ENCODE assay signal across 20 cellular contexts in the genomic region with DNA sequence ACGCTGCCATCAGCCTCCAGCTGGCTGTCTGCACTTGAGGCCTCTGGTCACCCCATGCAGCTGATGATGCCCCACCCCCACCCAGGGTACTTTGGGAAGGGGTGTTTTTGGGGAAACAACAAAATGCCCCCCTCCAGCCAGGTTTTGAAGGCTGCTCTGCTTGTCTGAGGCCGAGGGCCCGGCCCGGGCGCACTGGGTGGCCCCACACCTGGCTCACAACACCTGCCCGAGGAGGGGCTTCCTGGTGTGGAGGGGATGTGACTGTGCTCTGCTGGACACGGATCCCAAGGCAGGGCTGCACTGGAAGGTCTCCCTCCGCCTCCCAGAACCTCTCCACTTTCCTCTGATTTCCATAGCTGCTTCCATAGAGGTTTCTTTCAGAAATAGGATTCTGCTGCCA.
A peak's percentile ranks its signal among the peaks of the same experiment; 100 is the strongest.
DNase-seq lines count a peak whose midpoint lies in the region; FAIRE-seq and TF ChIP-seq lines count a peak whose summit lies in the region.
"Had no signal": no experiment of that assay in that cellular context is flagged by ENCODE, and none has a peak within 500 bp of the region (broad histone marks: within the 10 kb centered on the region; RNA-seq: fewer than 3 reads in every experiment).

No MANE protein-coding gene starts in this region.

- POLR2A ChIA-PET in activated CD4-positive, alpha-beta T cell treated with anti-CD3 and anti-CD28 coated beads, Interleukin-2, amount 10 ng/mL, durations not matched to agents 7 days and 5 days (lab: Charles Lee), result no interaction called here

- TF ChIP-seq CTCF in kidney (IDR thresholded peaks at IDR 0.05; ENCODE audit: borderline replicate concordance, extremely low read depth, insufficient read depth) (no peak), breast epithelium (IDR thresholded peaks at IDR 0.05) (no peak)

- H3K4me3 Mint-ChIP-seq in activated CD4-positive, alpha-beta T cell treated with anti-CD3 and anti-CD28 coated beads, Interleukin-2, amount 10 ng/mL, durations not matched to agents 7 days and 5 days, result no peak overlapping the region
- H3K4me3 Mint-ChIP-seq: CD8-positive, alpha-beta T cell; GM23338; HFFc6 had no signal

- peak overlapping the region in 4 of 11 experiments; percentile 11 to 69 (median 40); a peak in 1 of 22 replicates for H3K9ac ChIP-seq in BLaER1 treated with 17β-estradiol and CSF1 and Interleukin-3, amounts not matched to agents 10 nM and 100 nM
- no peak overlapping the region for H3K9ac ChIP-seq in kidney (ENCODE audit: low read length in 2 of 2)

- H3K27ac Mint-ChIP-seq in activated CD4-positive, alpha-beta T cell treated with anti-CD3 and anti-CD28 coated beads, Interleukin-2, amount 10 ng/mL, durations not matched to agents 7 days and 5 days, result peak overlapping the region; percentile 62
- H3K27ac Mint-ChIP-seq: CD8-positive, alpha-beta T cell; GM23338; HFFc6 had no signal

- H3K4me1 Mint-ChIP-seq in activated CD4-positive, alpha-beta T cell treated with anti-CD3 and anti-CD28 coated beads, Interleukin-2, amount 10 ng/mL, durations not matched to agents 7 days and 5 days, result peaks cover 33% of the 10 kb centered on the region

- H3K4me1 ChIP-seq in BLaER1 treated with 17β-estradiol and CSF1 and Interleukin-3, amounts not matched to agents 10 nM and 100 nM, result peaks cover 50 to 100% (median 96%) of the 10 kb centered on the region in 10 experiments
- H3K4me1 ChIP-seq in kidney (ENCODE audit: control insufficient read depth in 1 of 2, insufficient read depth in 1 of 2, low read depth in 1 of 2, low read length in 2 of 2) (no peaks in the 10 kb centered on the region), breast epithelium (no peaks in the 10 kb centered on the region)

- H3K9me3 Mint-ChIP-seq in activated CD4-positive, alpha-beta T cell treated with anti-CD3 and anti-CD28 coated beads, Interleukin-2, amount 10 ng/mL, durations not matched to agents 7 days and 5 days, result no peaks in the 10 kb centered on the region
- H3K9me3 Mint-ChIP-seq: CD8-positive, alpha-beta T cell; GM23338; HFFc6; IgD-negative memory B cell had no signal

- peak overlapping the region in 5 of 11 experiments; percentile 66 to 82 (median 79); a peak in 7 of 22 replicates for H3K27ac ChIP-seq in BLaER1 treated with 17β-estradiol and CSF1 and Interleukin-3, amounts not matched to agents 10 nM and 100 nM
- H3K27ac ChIP-seq in kidney (ENCODE audit: low read depth in 2 of 2, low read length in 2 of 2) (no peak overlapping the region), breast epithelium (no peak overlapping the region)
- H3K27ac ChIP-seq: A549 had no signal

- intact Hi-C loops in kidney (cut with DNase I), result no loop called here
- intact Hi-C loops in breast epithelium (cut with DNase I; ENCODE audit: low total_unique reads), result no loop called here

- H3K36me3 ChIP-seq in BLaER1 treated with 17β-estradiol and CSF1 and Interleukin-3, amounts not matched to agents 10 nM and 100 nM, result no peaks in the 10 kb centered on the region
- H3K36me3 ChIP-seq in kidney (ENCODE audit: control insufficient read depth in 1 of 2, insufficient read depth in 2 of 2, low read length in 2 of 2), result no peaks in the 10 kb centered on the region
- H3K36me3 ChIP-seq in breast epithelium, result no peaks in the 10 kb centered on the region

- peaks cover 0 to 8% (median 0%) of the 10 kb centered on the region in 11 experiments; a peak in 1 of 22 replicates for H4K20me1 ChIP-seq in BLaER1 treated with 17β-estradiol and CSF1 and Interleukin-3, amounts not matched to agents 10 nM and 100 nM

- H3K4me2 ChIP-seq in BLaER1 treated with 17β-estradiol and CSF1 and Interleukin-3, amounts not matched to agents 10 nM and 100 nM, result peak overlapping the region in 9 of 11 experiments; percentile 85 to 99 (median 96); a peak in 18 of 22 replicates
- H3K4me2 ChIP-seq: A549, GM23338 had no signal

- peaks cover 0 to 6% (median 0%) of the 10 kb centered on the region in 11 experiments; a peak in 2 of 22 replicates for H3K27me3 ChIP-seq in BLaER1 treated with 17β-estradiol and CSF1 and Interleukin-3, amounts not matched to agents 10 nM and 100 nM
- peaks cover 0 to 14% of the 10 kb centered on the region in 2 donors for H3K27me3 ChIP-seq in breast epithelium

- no peaks in the 10 kb centered on the region for H3K36me3 Mint-ChIP-seq in activated CD4-positive, alpha-beta T cell treated with anti-CD3 and anti-CD28 coated beads, Interleukin-2, amount 10 ng/mL, durations not matched to agents 7 days and 5 days (ENCODE audit: low read depth)
- H3K36me3 Mint-ChIP-seq: CD8-positive, alpha-beta T cell had no signal

- peaks cover 9% of the 10 kb centered on the region for H3K27me3 Mint-ChIP-seq in activated CD4-positive, alpha-beta T cell treated with anti-CD3 and anti-CD28 coated beads, Interleukin-2, amount 10 ng/mL, durations not matched to agents 7 days and 5 days

- CTCF ChIA-PET in activated CD4-positive, alpha-beta T cell treated with anti-CD3 and anti-CD28 coated beads, Interleukin-2, amount 10 ng/mL, durations not matched to agents 7 days and 5 days (lab: Charles Lee), result interaction anchor here (1.2 kb wide), 1 partner anchor 12 kb away, joined by 5 read pairs; no protein-coding TSS in a partner anchor

- TF ChIP-seq POLR2A in breast epithelium (IDR thresholded peaks at IDR 0.05), result no peak

- DNase-seq in activated CD4-positive, alpha-beta T cell treated with anti-CD3 and anti-CD28 coated beads, Interleukin-2, amount 10 ng/mL, durations not matched to agents 7 days and 5 days, result no peak
- no peak for DNase-seq in activated CD4-positive, alpha-beta T cell treated with anti-CD3 and anti-CD28 coated beads, Interleukin-2, amount 50 U/mL, for 4 hours
- DNase-seq in NCI-H345 (lab: John Stamatoyannopoulos, UW), result peak; percentile 36
- peak; percentile 55 for DNase-seq in kidney
- DNase-seq in HPDE6-E6E7 (ENCODE audit: extremely low spot score), result no peak
- DNase-seq in breast epithelium (ENCODE audit: low spot score in 2 of 2), result no peak
- DNase-seq: AML-193; Calu3; CD8-positive, alpha-beta T cell; DMS 273 treated with DMSO at 0.1 percent for 48 hours; DMS53; GF-D8; HFFc6; Karpas-422; KBM-7 had no signal

- FAIRE-seq in kidney (lab: Jason Lieb, UNC), result no peak
- FAIRE-seq: A549, HepG2 had no signal

- no peaks in the 10 kb centered on the region for H3K9me3 ChIP-seq in BLaER1 treated with 17β-estradiol and CSF1 and Interleukin-3, amounts not matched to agents 10 nM and 100 nM (replicated peaks in 1 of 11)
- H3K9me3 ChIP-seq in kidney (ENCODE audit: control insufficient read depth in 1 of 2, low read length in 2 of 2), result no peaks in the 10 kb centered on the region
- H3K9me3 ChIP-seq in breast epithelium, result no peaks in the 10 kb centered on the region
- H3K9me3 ChIP-seq: A549 had no signal

- H3K4me3 ChIP-seq in BLaER1 treated with 17β-estradiol and CSF1 and Interleukin-3, amounts not matched to agents 10 nM and 100 nM, result no peak overlapping the region
- H3K4me3 ChIP-seq in kidney (ENCODE audit: low read length in 2 of 2) (no peak overlapping the region), breast epithelium (no peak overlapping the region)
- H3K4me3 ChIP-seq: A549, GM23338 had no signal

Comparison
In these comparisons a context has a peak if more than half of its experiments do, and no peak if none do; other contexts are left out.
1. DNase-seq: peak in NCI-H345 (single experiment) and kidney (single experiment); none in activated CD4-positive, alpha-beta T cell treated with anti-CD3 and anti-CD28 coated beads, Interleukin-2, amount 10 ng/mL, durations not matched to agents 7 days and 5 days (single experiment), activated CD4-positive, alpha-beta T cell treated with anti-CD3 and anti-CD28 coated beads, Interleukin-2, amount 50 U/mL, for 4 hours (0 of 2), HPDE6-E6E7 (single experiment) and breast epithelium (0 of 2).